Comparison of ENCODE assay signal across 16 cellular contexts in the genomic region with DNA sequence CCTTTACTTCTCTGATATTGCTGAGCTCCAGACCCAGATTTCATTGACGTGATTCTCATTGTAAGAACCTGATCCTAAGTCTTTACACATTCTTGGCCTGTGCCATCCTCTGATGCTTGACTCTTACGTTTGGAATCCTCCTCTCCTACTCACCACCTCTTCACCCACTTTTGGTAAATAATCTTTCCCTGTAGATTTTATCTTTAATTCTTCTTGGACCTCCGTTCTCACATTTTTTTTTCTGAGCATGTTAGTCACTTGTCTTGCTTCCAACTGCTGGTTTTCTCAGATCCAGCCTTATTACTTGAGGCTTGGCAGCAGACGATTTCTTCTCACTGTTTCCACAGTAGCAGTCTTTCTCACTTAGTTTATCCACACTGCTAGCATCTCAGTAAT. TPM values are rescaled to one million over a fixed set of nuclear protein-coding genes. Genes with fewer than 3 reads are reported as not detected.
DNase-seq lines count a peak whose midpoint lies in the region; ATAC-seq, FAIRE-seq and TF ChIP-seq lines count a peak whose summit lies in the region.
"Had no signal": no experiment of that assay in that cellular context is flagged by ENCODE, and none has a peak within 500 bp of the region (broad histone marks: within the 10 kb centered on the region; RNA-seq: fewer than 3 reads in every experiment).

No MANE protein-coding gene starts in this region.

- no peaks in the 10 kb centered on the region for H3K36me3 ChIP-seq in pancreas
- H3K36me3 ChIP-seq: lower lobe of right lung had no signal

- H3K4me1 ChIP-seq in pancreas: no peaks in the 10 kb centered on the region
- H3K4me1 ChIP-seq: lower lobe of right lung had no signal

- H3K27me3 ChIP-seq in dorsolateral prefrontal cortex (no peaks in the 10 kb centered on the region), pancreas (no peaks in the 10 kb centered on the region)

- intact Hi-C loops in dorsolateral prefrontal cortex (cut with DNase I) (no loop called here), pancreas (cut with DNase I) (no loop called here)

- no peak overlapping the region for H3K27ac ChIP-seq in dorsolateral prefrontal cortex
- no peak overlapping the region for H3K27ac ChIP-seq in pancreas
- H3K27ac ChIP-seq: lower lobe of right lung had no signal

- no peak for FAIRE-seq in pancreas (lab: Jason Lieb, UNC)

- H3K27me3 Mint-ChIP-seq in effector memory CD8-positive, alpha-beta T cell: peaks cover 7 to 15% of the 10 kb centered on the region in 2 donors
- H3K27me3 Mint-ChIP-seq: activated naive CD8-positive, alpha-beta T cell had no signal

- no peak for ATAC-seq in effector memory CD8-positive, alpha-beta T cell (replicated peaks)
- ATAC-seq in pancreas: no peak

- H3K27ac Mint-ChIP-seq in effector memory CD8-positive, alpha-beta T cell: no peak overlapping the region
- H3K27ac Mint-ChIP-seq: activated naive CD8-positive, alpha-beta T cell; stimulated activated effector memory CD8-positive, alpha-beta T cell treated with anti-CD3 and anti-CD28 coated beads, Interleukin-12 subunit alpha, Interleukin-12 subunit beta, amount 100 ng/mL, for 72 hours had no signal

- no peaks in the 10 kb centered on the region for H3K4me1 Mint-ChIP-seq in effector memory CD8-positive, alpha-beta T cell (ENCODE audit: low read depth in 2 of 2)
- H3K4me1 Mint-ChIP-seq: stimulated activated effector memory CD8-positive, alpha-beta T cell treated with anti-CD3 and anti-CD28 coated beads, Interleukin-12 subunit alpha, Interleukin-12 subunit beta, amount 100 ng/mL, for 72 hours had no signal

- H3K36me3 Mint-ChIP-seq in effector memory CD8-positive, alpha-beta T cell (ENCODE audit: insufficient read depth): no peaks in the 10 kb centered on the region
- H3K36me3 Mint-ChIP-seq: activated naive CD8-positive, alpha-beta T cell; stimulated activated effector memory CD8-positive, alpha-beta T cell treated with anti-CD3 and anti-CD28 coated beads, Interleukin-12 subunit alpha, Interleukin-12 subunit beta, amount 100 ng/mL, for 72 hours had no signal

- TF ChIP-seq CTCF in dorsolateral prefrontal cortex (IDR thresholded peaks at IDR 0.05 in 54 of 56, conservative IDR thresholded peaks at IDR 0.05 in 2 of 56; ENCODE audit: low read depth in 1 of 56, partially characterized antibody in 56 of 56): no peak
- TF ChIP-seq CTCF in pancreas (IDR thresholded peaks at IDR 0.05): no peak

- no peak overlapping the region for H3K4me3 ChIP-seq in dorsolateral prefrontal cortex
- no peak overlapping the region for H3K4me3 ChIP-seq in pancreas
- H3K4me3 ChIP-seq: lower lobe of right lung had no signal

- WGBS in pancreas, 2 donors: 66 to 74% methylated on average over 4 of the region's 4 CpGs

- DNase-seq in ELR (ENCODE audit: low read depth) (peak; percentile 95), RPMI7951 (ENCODE audit: low read depth) (peak; percentile 75), fibroblast of gingiva (ENCODE audit: low read depth) (peak; percentile 84), renal cortical epithelial cell (ENCODE audit: low read depth) (peak; percentile 34), dorsolateral prefrontal cortex (no peak), pancreas (no peak)
- DNase-seq in activated CD4-positive, alpha-beta T cell treated with anti-CD3 and anti-CD28 coated beads, Interleukin-2, amount 50 U/mL, for 48 hours: no peak
- DNase-seq in effector memory CD8-positive, alpha-beta T cell: no peak
- DNase-seq: dermis blood vessel endothelial cell, head of caudate nucleus, lower lobe of right lung, NCI-H1048, NCI-H510A, nucleus accumbens had no signal

- no peaks in the 10 kb centered on the region for H3K9me3 ChIP-seq in pancreas
- H3K9me3 ChIP-seq: lower lobe of right lung had no signal

- H3K4me3 Mint-ChIP-seq in effector memory CD8-positive, alpha-beta T cell: no peak overlapping the region
- H3K4me3 Mint-ChIP-seq: activated naive CD8-positive, alpha-beta T cell; stimulated activated effector memory CD8-positive, alpha-beta T cell treated with anti-CD3 and anti-CD28 coated beads, Interleukin-12 subunit alpha, Interleukin-12 subunit beta, amount 100 ng/mL, for 72 hours had no signal

- no peaks in the 10 kb centered on the region for H3K9me3 Mint-ChIP-seq in effector memory CD8-positive, alpha-beta T cell
- H3K9me3 Mint-ChIP-seq: stimulated activated effector memory CD8-positive, alpha-beta T cell treated with anti-CD3 and anti-CD28 coated beads, Interleukin-12 subunit alpha, Interleukin-12 subunit beta, amount 100 ng/mL, for 72 hours had no signal

RNA-seq across cellular contexts. Expression of a gene that starts 12.4 kb away (rescaled TPM):
- 6.3 and 9.4 TPM in 2 replicates for total RNA-seq in RPMI7951 (2014; rRNA removed; shearing (Covaris generic))
- 10.2 and 12.7 TPM in 2 replicates for total RNA-seq in renal cortical epithelial cell
- total RNA-seq in dorsolateral prefrontal cortex: 10 to 100 TPM; 18.2 to 46.9 (median 29.5) TPM
- total RNA-seq in pancreas: 10 to 100 TPM; 10.2 to 30.6 (median 15.1) TPM
- 1 to 10 TPM; 4.0 to 5.6 TPM for polyA plus RNA-seq in pancreas

Comparison
In these comparisons a context has a peak if more than half of its experiments do, and no peak if none do; other contexts are left out.
1. DNase-seq: peak in ELR (single experiment), RPMI7951 (single experiment), fibroblast of gingiva (single experiment) and renal cortical epithelial cell (single experiment); none in dorsolateral prefrontal cortex (0 of 10), activated CD4-positive, alpha-beta T cell treated with anti-CD3 and anti-CD28 coated beads, Interleukin-2, amount 50 U/mL, for 48 hours (0 of 2), effector memory CD8-positive, alpha-beta T cell (0 of 3) and pancreas (0 of 6).